8 cellular contexts compared by ENCODE assay signal in genomic region chr1:32876341-32877210, GRCh38. TPM values are rescaled to one million over a fixed set of nuclear protein-coding genes. Genes with fewer than 3 reads are reported as not detected.
DNase-seq lines count a peak whose midpoint lies in the region; ATAC-seq and TF ChIP-seq lines count a peak whose summit lies in the region.

No MANE protein-coding gene starts in this region.

- ATAC-seq in omental fat pad (ENCODE audit: low FRiP score) (peak; percentile 53), GM21360 (IDR thresholded peaks at IDR 0.05; ENCODE audit: unreplicated experiment) (no peak), HG03457 (IDR thresholded peaks at IDR 0.05; ENCODE audit: unreplicated experiment) (no peak)

- DNase-seq in AG08395 (ENCODE audit: low spot score), result peak; percentile 80
- peak; percentile 82 for DNase-seq in NCI-H82 (lab: John Stamatoyannopoulos, UW)
- peak; percentile 81 to 84 for DNase-seq in activated T-cell treated with anti-CD3 and anti-CD28 coated beads, Interleukin-2, amount 50 U/mL, for 48 hours
- DNase-seq in fibroblast of the aortic adventitia (ENCODE audit: low read depth), result peak; percentile 43
- no peak for DNase-seq in omental fat pad (ENCODE audit: low spot score)

- TF ChIP-seq CTCF in GM12874 (IDR thresholded peaks at IDR 0.05; ENCODE audit: insufficient read depth, low read depth, low read length) (peak; percentile 99), fibroblast of the aortic adventitia (IDR thresholded peaks at IDR 0.05; ENCODE audit: insufficient read depth, low read length) (peak; percentile 92), omental fat pad (IDR thresholded peaks at IDR 0.05) (no peak)

- no peak overlapping the region for H3K4me3 ChIP-seq in fibroblast of the aortic adventitia (ENCODE audit: low read depth, low read length)

RNA-seq across cellular contexts. Expression of gene FNDC5, which starts 5.9 kb away (rescaled TPM):
- total RNA-seq in fibroblast of the aortic adventitia (ENCODE audit: low replicate concordance), result 0.41 and 0.99 TPM in 2 replicates
- 1 to 10 TPM in 3 of 4 donors, under 1 TPM in 1; 0.48 to 3.0 (median 1.6) TPM for total RNA-seq in omental fat pad

RNA-seq across cellular contexts. Expression of gene HPCA, which starts 9.7 kb away (rescaled TPM):
- total RNA-seq in fibroblast of the aortic adventitia (ENCODE audit: low replicate concordance), result 0.49 TPM in 1 of 2 replicates, not detected in the other
- 1 to 10 TPM in 1 of 4 donors, not detected in 3; 1.2 TPM for total RNA-seq in omental fat pad

RNA-seq across cellular contexts. Expression of gene TMEM54, which starts 24.6 kb away (rescaled TPM):
- total RNA-seq in fibroblast of the aortic adventitia (ENCODE audit: low replicate concordance), result 33.1 and 38.4 TPM in 2 replicates
- total RNA-seq in omental fat pad, result 10 to 100 TPM; 16.2 to 70.1 (median 26.4) TPM

RNA-seq across cellular contexts. Expression of gene S100PBP, which starts 59.1 kb away (rescaled TPM):
- total RNA-seq in fibroblast of the aortic adventitia (ENCODE audit: low replicate concordance), result 42.4 and 64.5 TPM in 2 replicates
- total RNA-seq in omental fat pad, result 10 to 100 TPM; 20.4 to 47.6 (median 28.4) TPM

RNA-seq across cellular contexts. Expression of gene YARS1, which starts 59.4 kb away (rescaled TPM):
- total RNA-seq in fibroblast of the aortic adventitia (ENCODE audit: low replicate concordance) (96.7 and 186 TPM in 2 replicates), omental fat pad (100 to 1,000 TPM in 1 of 4 donors, 10 to 100 TPM in 3; 59.1 to 124 (median 62.6) TPM)

Comparison
In these comparisons a context has a peak if more than half of its experiments do, and no peak if none do; other contexts are left out.
1. CTCF ChIP-seq: peak in GM12874 (single experiment) and fibroblast of the aortic adventitia (single experiment); none in omental fat pad (0 of 3).